Comparison of ENCODE assay signal across 8 cellular contexts in the genomic region with DNA sequence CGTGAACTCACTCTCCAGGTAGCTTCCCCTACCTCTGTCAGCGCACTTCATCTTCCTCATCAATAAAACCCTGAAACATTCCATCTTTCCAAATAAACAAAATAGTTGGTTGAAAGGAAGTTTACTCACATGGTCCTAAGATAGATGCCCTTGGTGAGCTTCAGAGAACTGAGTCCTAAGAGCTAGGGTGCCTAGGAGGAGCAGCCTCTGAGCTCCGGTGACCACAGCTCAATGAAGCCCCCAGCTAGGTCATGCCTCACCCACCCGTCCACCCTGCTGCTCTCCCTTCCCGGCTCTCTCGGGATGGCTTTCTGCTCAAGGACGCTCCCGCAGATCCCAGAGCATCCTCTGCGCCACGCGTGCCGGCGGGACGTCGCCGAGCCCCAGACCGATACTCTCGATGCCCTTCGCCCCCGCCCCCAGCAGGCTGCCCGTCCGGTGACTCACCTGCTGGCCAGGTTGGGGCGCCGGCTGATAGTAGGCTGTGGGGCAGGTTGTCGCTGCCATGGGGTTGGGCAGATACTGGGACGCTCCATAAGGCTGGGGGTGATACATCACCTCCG. TPM values are rescaled to one million over a fixed set of nuclear protein-coding genes. Genes with fewer than 3 reads are reported as not detected.
DNase-seq lines count a peak whose midpoint lies in the region; ATAC-seq and TF ChIP-seq lines count a peak whose summit lies in the region.

No MANE protein-coding gene starts in this region.

- H2AFZ ChIP-seq in GM23338 = peak overlapping the region; percentile 97
- H2AFZ ChIP-seq in PC-9 = peak overlapping the region; percentile 85

- H3K27ac Mint-ChIP-seq in GM23338 = no peak overlapping the region

- H3K9me3 ChIP-seq in PC-9 (ENCODE audit: insufficient read depth, low read depth) (no peaks in the 10 kb centered on the region; the same call in 1 of the 2 replicates), left ventricle myocardium inferior (replicated peaks) (no peaks in the 10 kb centered on the region), skeletal muscle tissue (ENCODE audit: control insufficient read depth in 3 of 3, low read length in 3 of 3) (no peaks in the 10 kb centered on the region)

- H3K9ac ChIP-seq in skeletal muscle tissue (ENCODE audit: low read depth in 1 of 3, low read length in 3 of 3) = peak overlapping the region; percentile 54 to 79 (median 75)

- peaks cover 13% of the 10 kb centered on the region for H3K4me1 ChIP-seq in GM23338 (ENCODE audit: insufficient read depth)
- H3K4me1 ChIP-seq in PC-9 (replicated peaks; ENCODE audit: insufficient read depth) = peaks cover 45% of the 10 kb centered on the region
- peaks cover 16% of the 10 kb centered on the region for H3K4me1 ChIP-seq in left ventricle myocardium inferior
- peaks cover 4 to 20% (median 8%) of the 10 kb centered on the region in 3 donors for H3K4me1 ChIP-seq in skeletal muscle tissue (ENCODE audit: control insufficient read depth in 3 of 3, insufficient read depth in 3 of 3, low read length in 3 of 3)

- H3K36me3 ChIP-seq in GM23338 (ENCODE audit: insufficient read depth) (no peaks in the 10 kb centered on the region), PC-9 (ENCODE audit: low read depth) (no peaks in the 10 kb centered on the region), left ventricle myocardium inferior (no peaks in the 10 kb centered on the region), skeletal muscle tissue (ENCODE audit: control insufficient read depth in 3 of 3, insufficient read depth in 3 of 3, low read length in 3 of 3) (no peaks in the 10 kb centered on the region)

- H3K36me3 Mint-ChIP-seq in GM23338 (ENCODE audit: low read depth) = no peaks in the 10 kb centered on the region

- H3K9me2 ChIP-seq in GM23338 (ENCODE audit: insufficient read depth) (no peaks in the 10 kb centered on the region), PC-9 (ENCODE audit: insufficient read depth) (no peaks in the 10 kb centered on the region)

- no peaks in the 10 kb centered on the region for H3K9me3 Mint-ChIP-seq in GM23338

- H3K27ac ChIP-seq in GM23338 (ENCODE audit: low read depth) (no peak overlapping the region), PC-9 (peak overlapping the region; percentile 69), left ventricle myocardium inferior (replicated peaks) (peak overlapping the region; percentile 83), skeletal muscle tissue (ENCODE audit: low read depth, low read length) (peak overlapping the region; percentile 74)

- DNase-seq in GM23338 (ENCODE audit: low spot score) (peak; percentile 70), PC-9 (peak; percentile 75 to 82), left ventricle myocardium inferior (peak; percentile 26), erythroblast (lab: John Stamatoyannopoulos, UW) (no peak)
- no peak for DNase-seq in activated T-cell treated with anti-CD3 and anti-CD28 coated beads, Interleukin-2, amount 50 U/mL, for 48 hours

- peaks cover 18% of the 10 kb centered on the region for H3K27me3 ChIP-seq in GM23338 (ENCODE audit: insufficient read depth)
- no peaks in the 10 kb centered on the region for H3K27me3 ChIP-seq in PC-9 (ENCODE audit: insufficient read depth, low read depth)
- peaks cover 40% of the 10 kb centered on the region for H3K27me3 ChIP-seq in left ventricle myocardium inferior (ENCODE audit: low read depth)
- peaks cover 7 to 14% (median 9%) of the 10 kb centered on the region in 3 donors for H3K27me3 ChIP-seq in skeletal muscle tissue (ENCODE audit: control insufficient read depth in 3 of 3, insufficient read depth in 3 of 3, low read length in 3 of 3)

- no TSS peak for BruUV-seq in PC-9 (replicated peaks; lab: Mats Ljungman, UMichigan)

- peak overlapping the region; percentile 73 for H3K4me3 Mint-ChIP-seq in GM23338

- H4K20me1 ChIP-seq in GM23338 (replicated peaks; ENCODE audit: insufficient read depth) = no peaks in the 10 kb centered on the region
- no peaks in the 10 kb centered on the region for H4K20me1 ChIP-seq in PC-9 (ENCODE audit: insufficient read depth)

- H3K79me2 ChIP-seq in GM23338 (replicated peaks; ENCODE audit: insufficient read depth) (no peaks in the 10 kb centered on the region), PC-9 (ENCODE audit: low read depth) (no peaks in the 10 kb centered on the region)

- intact Hi-C loops in PC-9 (cut with micrococcal nuclease; ENCODE audit: unreplicated experiment) (no loop called here), left ventricle myocardium inferior (cut with micrococcal nuclease) (no loop called here)

- TF ChIP-seq POLR2A in erythroblast (IDR thresholded peaks at IDR 0.05; ENCODE audit: low read length) = no peak

- H3F3A ChIP-seq in GM23338 (replicated peaks; ENCODE audit: low read depth) (no peaks in the 10 kb centered on the region), PC-9 (ENCODE audit: insufficient read depth, low read depth) (peaks cover 18% of the 10 kb centered on the region; the same call in 1 of the 2 replicates)

- H3K4me3 ChIP-seq in GM23338 (peak overlapping the region; percentile 72), PC-9 (peak overlapping the region; percentile 67), left ventricle myocardium inferior (peak overlapping the region; percentile 71), skeletal muscle tissue (ENCODE audit: low read length in 3 of 3) (peak overlapping the region; percentile 70 to 84 (median 75))

- TF ChIP-seq CTCF in GM23338 (conservative IDR thresholded peaks at IDR 0.05; ENCODE audit: low read depth in 2 of 2) (no peak), PC-9 (conservative IDR thresholded peaks at IDR 0.05) (no peak), left ventricle myocardium inferior (IDR thresholded peaks at IDR 0.05; ENCODE audit: borderline replicate concordance) (no peak)

- H3K4me1 Mint-ChIP-seq in GM23338 = peaks cover 24% of the 10 kb centered on the region

- CTCF ChIA-PET in PC-9 (lab: Charles Lee) = interaction anchor here (0.6 kb wide), 1 partner anchor 215 kb away, joined by 3 read pairs; no protein-coding TSS in a partner anchor

- H3K4me2 ChIP-seq in GM23338 = peak overlapping the region; percentile 84
- H3K4me2 ChIP-seq in PC-9 = peak overlapping the region; percentile 87

- peaks cover 13% of the 10 kb centered on the region for H3K27me3 Mint-ChIP-seq in GM23338 (ENCODE audit: insufficient read depth, low read depth, poor library complexity)

- POLR2A ChIA-PET in PC-9 (lab: Charles Lee; ENCODE audit: unreplicated experiment) = interaction anchor here (0.5 to 0.6 kb wide), 2 partner anchors 28 to 76 kb away, joined by 3 to 7 read pairs; no protein-coding TSS in a partner anchor

- no peak for ATAC-seq in GM23338
- no peak for ATAC-seq in HG03342 (IDR thresholded peaks at IDR 0.05; ENCODE audit: unreplicated experiment)
- ATAC-seq in GM18909 (IDR thresholded peaks at IDR 0.05; ENCODE audit: poor library complexity, unreplicated experiment) = no peak

TF ChIP-seq in GM23338, 12 proteins besides CTCF, POLR2A, EP300 and RAD21 (continues in another document):
- TF ChIP-seq POLR2AphosphoS5 (IDR thresholded peaks at IDR 0.05; ENCODE audit: low read depth) = no peak
- no peak for TF ChIP-seq CREB1 (CRISPR knock-in tag; IDR thresholded peaks at IDR 0.05; ENCODE audit: low read depth)
- TF ChIP-seq ZNF114 (CRISPR knock-in tag; IDR thresholded peaks at IDR 0.05) = no peak
- TF ChIP-seq EZH2 (IDR thresholded peaks at IDR 0.05; ENCODE audit: low read depth, unreplicated experiment) = no peak
- no peak for TF ChIP-seq NANOG (IDR thresholded peaks at IDR 0.05; ENCODE audit: borderline replicate concordance)
- no peak for TF ChIP-seq ZNF331 (CRISPR knock-in tag; IDR thresholded peaks at IDR 0.05; ENCODE audit: low read depth)
- TF ChIP-seq, protein P1, sequence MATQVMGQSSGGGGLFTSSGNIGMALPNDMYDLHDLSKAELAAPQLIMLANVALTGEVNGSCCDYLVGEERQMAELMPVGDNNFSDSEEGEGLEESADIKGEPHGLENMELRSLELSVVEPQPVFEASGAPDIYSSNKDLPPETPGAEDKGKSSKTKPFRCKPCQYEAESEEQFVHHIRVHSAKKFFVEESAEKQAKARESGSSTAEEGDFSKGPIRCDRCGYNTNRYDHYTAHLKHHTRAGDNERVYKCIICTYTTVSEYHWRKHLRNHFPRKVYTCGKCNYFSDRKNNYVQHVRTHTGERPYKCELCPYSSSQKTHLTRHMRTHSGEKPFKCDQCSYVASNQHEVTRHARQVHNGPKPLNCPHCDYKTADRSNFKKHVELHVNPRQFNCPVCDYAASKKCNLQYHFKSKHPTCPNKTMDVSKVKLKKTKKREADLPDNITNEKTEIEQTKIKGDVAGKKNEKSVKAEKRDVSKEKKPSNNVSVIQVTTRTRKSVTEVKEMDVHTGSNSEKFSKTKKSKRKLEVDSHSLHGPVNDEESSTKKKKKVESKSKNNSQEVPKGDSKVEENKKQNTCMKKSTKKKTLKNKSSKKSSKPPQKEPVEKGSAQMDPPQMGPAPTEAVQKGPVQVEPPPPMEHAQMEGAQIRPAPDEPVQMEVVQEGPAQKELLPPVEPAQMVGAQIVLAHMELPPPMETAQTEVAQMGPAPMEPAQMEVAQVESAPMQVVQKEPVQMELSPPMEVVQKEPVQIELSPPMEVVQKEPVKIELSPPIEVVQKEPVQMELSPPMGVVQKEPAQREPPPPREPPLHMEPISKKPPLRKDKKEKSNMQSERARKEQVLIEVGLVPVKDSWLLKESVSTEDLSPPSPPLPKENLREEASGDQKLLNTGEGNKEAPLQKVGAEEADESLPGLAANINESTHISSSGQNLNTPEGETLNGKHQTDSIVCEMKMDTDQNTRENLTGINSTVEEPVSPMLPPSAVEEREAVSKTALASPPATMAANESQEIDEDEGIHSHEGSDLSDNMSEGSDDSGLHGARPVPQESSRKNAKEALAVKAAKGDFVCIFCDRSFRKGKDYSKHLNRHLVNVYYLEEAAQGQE (IDR thresholded peaks at IDR 0.05; ENCODE audit: unreplicated experiment) = no peak
- TF ChIP-seq, protein P2, sequence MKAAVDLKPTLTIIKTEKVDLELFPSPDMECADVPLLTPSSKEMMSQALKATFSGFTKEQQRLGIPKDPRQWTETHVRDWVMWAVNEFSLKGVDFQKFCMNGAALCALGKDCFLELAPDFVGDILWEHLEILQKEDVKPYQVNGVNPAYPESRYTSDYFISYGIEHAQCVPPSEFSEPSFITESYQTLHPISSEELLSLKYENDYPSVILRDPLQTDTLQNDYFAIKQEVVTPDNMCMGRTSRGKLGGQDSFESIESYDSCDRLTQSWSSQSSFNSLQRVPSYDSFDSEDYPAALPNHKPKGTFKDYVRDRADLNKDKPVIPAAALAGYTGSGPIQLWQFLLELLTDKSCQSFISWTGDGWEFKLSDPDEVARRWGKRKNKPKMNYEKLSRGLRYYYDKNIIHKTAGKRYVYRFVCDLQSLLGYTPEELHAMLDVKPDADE (IDR thresholded peaks at IDR 0.05) = no peak
- TF ChIP-seq JUNB (IDR thresholded peaks at IDR 0.05; ENCODE audit: unreplicated experiment) = no peak

RNA-seq across cellular contexts. Expression of a gene that starts 0.7 kb away (rescaled TPM):
- 4.5 and 7.3 TPM in 2 replicates for total RNA-seq in GM23338 (2014; rRNA removed; shearing (Covaris generic))
- 1.4 TPM in 2 replicates for polyA plus RNA-seq in GM23338 (2016; fragmentation: Nextera tagmentation; extraction: Ambion mirVana)
- total RNA-seq in PC-9 (2021) = 20.5 and 26.8 TPM in 2 replicates
- 4.0 TPM for total RNA-seq in left ventricle myocardium inferior
- 17.7 TPM for total RNA-seq in skeletal muscle tissue

Comparison
In these comparisons a context has a peak if more than half of its experiments do, and no peak if none do; other contexts are left out.
1. DNase-seq: peak in GM23338 (single experiment), PC-9 (2 of 2) and left ventricle myocardium inferior (single experiment); none in erythroblast (0 of 2) and activated T-cell treated with anti-CD3 and anti-CD28 coated beads, Interleukin-2, amount 50 U/mL, for 48 hours (0 of 2).
2. Peak in every context shown above with its lines, with median percentiles within 50 percentile points of each other: H3K4me3 ChIP-seq.